2 cellular contexts compared by ENCODE assay signal in the genomic region with DNA sequence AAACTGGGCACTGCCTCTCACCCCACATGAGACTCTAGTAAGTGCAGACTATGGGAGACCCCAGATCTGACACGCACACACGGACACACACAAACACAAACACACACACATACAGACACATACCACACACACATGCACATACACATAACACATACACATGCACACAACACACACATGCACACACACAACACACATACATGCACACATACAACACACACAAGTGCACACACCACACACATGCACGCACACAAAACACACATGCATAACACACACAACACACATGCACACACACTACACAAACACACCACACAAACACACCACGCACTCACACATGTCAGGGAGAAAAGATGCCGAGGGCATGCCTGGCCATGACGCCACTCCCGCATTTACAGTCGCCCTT.
TF ChIP-seq lines count a peak whose summit lies in the region.

No MANE protein-coding gene starts in this region.

TF ChIP-seq in GM23338, 12 proteins besides CTCF, POLR2A, EP300 and RAD21 (continues in another document):
- TF ChIP-seq ZNF114 (CRISPR knock-in tag; IDR thresholded peaks at IDR 0.05), result no peak
- TF ChIP-seq POLR2AphosphoS5 (IDR thresholded peaks at IDR 0.05; ENCODE audit: low read depth), result no peak
- TF ChIP-seq NANOG (IDR thresholded peaks at IDR 0.05; ENCODE audit: borderline replicate concordance), result no peak
- TF ChIP-seq EZH2 (IDR thresholded peaks at IDR 0.05; ENCODE audit: low read depth, unreplicated experiment), result no peak
- no peak for TF ChIP-seq CREB1 (CRISPR knock-in tag; IDR thresholded peaks at IDR 0.05; ENCODE audit: low read depth)
- TF ChIP-seq, protein P1, sequence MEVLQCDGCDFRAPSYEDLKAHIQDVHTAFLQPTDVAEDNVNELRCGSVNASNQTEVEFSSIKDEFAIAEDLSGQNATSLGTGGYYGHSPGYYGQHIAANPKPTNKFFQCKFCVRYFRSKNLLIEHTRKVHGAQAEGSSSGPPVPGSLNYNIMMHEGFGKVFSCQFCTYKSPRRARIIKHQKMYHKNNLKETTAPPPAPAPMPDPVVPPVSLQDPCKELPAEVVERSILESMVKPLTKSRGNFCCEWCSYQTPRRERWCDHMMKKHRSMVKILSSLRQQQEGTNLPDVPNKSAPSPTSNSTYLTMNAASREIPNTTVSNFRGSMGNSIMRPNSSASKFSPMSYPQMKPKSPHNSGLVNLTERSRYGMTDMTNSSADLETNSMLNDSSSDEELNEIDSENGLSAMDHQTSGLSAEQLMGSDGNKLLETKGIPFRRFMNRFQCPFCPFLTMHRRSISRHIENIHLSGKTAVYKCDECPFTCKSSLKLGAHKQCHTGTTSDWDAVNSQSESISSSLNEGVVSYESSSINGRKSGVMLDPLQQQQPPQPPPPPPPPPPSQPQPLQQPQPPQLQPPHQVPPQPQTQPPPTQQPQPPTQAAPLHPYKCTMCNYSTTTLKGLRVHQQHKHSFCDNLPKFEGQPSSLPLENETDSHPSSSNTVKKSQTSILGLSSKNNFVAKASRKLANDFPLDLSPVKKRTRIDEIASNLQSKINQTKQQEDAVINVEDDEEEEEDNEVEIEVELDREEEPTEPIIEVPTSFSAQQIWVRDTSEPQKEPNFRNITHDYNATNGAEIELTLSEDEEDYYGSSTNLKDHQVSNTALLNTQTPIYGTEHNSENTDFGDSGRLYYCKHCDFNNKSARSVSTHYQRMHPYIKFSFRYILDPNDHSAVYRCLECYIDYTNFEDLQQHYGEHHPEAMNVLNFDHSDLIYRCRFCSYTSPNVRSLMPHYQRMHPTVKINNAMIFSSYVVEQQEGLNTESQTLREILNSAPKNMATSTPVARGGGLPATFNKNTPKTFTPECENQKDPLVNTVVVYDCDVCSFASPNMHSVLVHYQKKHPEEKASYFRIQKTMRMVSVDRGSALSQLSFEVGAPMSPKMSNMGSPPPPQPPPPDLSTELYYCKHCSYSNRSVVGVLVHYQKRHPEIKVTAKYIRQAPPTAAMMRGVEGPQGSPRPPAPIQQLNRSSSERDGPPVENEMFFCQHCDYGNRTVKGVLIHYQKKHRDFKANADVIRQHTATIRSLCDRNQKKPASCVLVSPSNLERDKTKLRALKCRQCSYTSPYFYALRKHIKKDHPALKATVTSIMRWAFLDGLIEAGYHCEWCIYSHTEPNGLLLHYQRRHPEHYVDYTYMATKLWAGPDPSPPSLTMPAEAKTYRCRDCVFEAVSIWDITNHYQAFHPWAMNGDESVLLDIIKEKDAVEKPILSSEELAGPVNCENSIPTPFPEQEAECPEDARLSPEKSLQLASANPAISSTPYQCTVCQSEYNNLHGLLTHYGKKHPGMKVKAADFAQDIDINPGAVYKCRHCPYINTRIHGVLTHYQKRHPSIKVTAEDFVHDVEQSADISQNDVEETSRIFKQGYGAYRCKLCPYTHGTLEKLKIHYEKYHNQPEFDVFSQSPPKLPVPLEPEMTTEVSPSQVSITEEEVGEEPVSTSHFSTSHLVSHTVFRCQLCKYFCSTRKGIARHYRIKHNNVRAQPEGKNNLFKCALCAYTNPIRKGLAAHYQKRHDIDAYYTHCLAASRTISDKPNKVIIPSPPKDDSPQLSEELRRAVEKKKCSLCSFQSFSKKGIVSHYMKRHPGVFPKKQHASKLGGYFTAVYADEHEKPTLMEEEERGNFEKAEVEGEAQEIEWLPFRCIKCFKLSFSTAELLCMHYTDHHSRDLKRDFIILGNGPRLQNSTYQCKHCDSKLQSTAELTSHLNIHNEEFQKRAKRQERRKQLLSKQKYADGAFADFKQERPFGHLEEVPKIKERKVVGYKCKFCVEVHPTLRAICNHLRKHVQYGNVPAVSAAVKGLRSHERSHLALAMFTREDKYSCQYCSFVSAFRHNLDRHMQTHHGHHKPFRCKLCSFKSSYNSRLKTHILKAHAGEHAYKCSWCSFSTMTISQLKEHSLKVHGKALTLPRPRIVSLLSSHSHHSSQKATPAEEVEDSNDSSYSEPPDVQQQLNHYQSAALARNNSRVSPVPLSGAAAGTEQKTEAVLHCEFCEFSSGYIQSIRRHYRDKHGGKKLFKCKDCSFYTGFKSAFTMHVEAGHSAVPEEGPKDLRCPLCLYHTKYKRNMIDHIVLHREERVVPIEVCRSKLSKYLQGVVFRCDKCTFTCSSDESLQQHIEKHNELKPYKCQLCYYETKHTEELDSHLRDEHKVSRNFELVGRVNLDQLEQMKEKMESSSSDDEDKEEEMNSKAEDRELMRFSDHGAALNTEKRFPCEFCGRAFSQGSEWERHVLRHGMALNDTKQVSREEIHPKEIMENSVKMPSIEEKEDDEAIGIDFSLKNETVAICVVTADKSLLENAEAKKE (CRISPR knock-in tag; IDR thresholded peaks at IDR 0.05), result no peak
- no peak for TF ChIP-seq STAT1 (IDR thresholded peaks at IDR 0.05; ENCODE audit: unreplicated experiment)
- TF ChIP-seq JUNB (IDR thresholded peaks at IDR 0.05; ENCODE audit: unreplicated experiment), result no peak
- no peak for TF ChIP-seq EZH2phosphoT487 (IDR thresholded peaks at IDR 0.05; ENCODE audit: unreplicated experiment)
- TF ChIP-seq, protein P2, sequence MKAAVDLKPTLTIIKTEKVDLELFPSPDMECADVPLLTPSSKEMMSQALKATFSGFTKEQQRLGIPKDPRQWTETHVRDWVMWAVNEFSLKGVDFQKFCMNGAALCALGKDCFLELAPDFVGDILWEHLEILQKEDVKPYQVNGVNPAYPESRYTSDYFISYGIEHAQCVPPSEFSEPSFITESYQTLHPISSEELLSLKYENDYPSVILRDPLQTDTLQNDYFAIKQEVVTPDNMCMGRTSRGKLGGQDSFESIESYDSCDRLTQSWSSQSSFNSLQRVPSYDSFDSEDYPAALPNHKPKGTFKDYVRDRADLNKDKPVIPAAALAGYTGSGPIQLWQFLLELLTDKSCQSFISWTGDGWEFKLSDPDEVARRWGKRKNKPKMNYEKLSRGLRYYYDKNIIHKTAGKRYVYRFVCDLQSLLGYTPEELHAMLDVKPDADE (IDR thresholded peaks at IDR 0.05), result no peak

TF ChIP-seq in H1, 55 proteins besides CTCF, POLR2A, EP300 and RAD21:
- TF ChIP-seq EGR1 (IDR thresholded peaks at IDR 0.05; ENCODE audit: borderline replicate concordance, low read depth, low read length) (no peak), SRF (IDR thresholded peaks at IDR 0.05; ENCODE audit: low read depth, low read length) (no peak), CBX5 (IDR thresholded peaks at IDR 0.05; ENCODE audit: low read depth, low read length) (no peak), EZH2 (IDR thresholded peaks at IDR 0.05; ENCODE audit: low read depth, low read length, severe bottlenecking) (no peak), HDAC6 (IDR thresholded peaks at IDR 0.05; ENCODE audit: low read depth, low read length) (no peak), TEAD4 (IDR thresholded peaks at IDR 0.05; ENCODE audit: low read depth, low read length) (no peak), YY1 (IDR thresholded peaks at IDR 0.05; ENCODE audit: low read depth, low read length) (no peak), RNF2 (IDR thresholded peaks at IDR 0.05; ENCODE audit: borderline replicate concordance, low read depth, low read length, missing control alignments, poor library complexity, severe bottlenecking) (no peak), SIRT6 (IDR thresholded peaks at IDR 0.05; ENCODE audit: low read length) (no peak), NANOG (IDR thresholded peaks at IDR 0.05; ENCODE audit: insufficient read depth, low read depth, low read length, poor library complexity, severe bottlenecking) (no peak), POLR2AphosphoS5 (IDR thresholded peaks at IDR 0.05; ENCODE audit: low read depth, low read length) (no peak)
- TF ChIP-seq, protein P3, sequence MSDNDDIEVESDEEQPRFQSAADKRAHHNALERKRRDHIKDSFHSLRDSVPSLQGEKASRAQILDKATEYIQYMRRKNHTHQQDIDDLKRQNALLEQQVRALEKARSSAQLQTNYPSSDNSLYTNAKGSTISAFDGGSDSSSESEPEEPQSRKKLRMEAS (IDR thresholded peaks at IDR 0.05), result no peak
- TF ChIP-seq, protein P4, sequence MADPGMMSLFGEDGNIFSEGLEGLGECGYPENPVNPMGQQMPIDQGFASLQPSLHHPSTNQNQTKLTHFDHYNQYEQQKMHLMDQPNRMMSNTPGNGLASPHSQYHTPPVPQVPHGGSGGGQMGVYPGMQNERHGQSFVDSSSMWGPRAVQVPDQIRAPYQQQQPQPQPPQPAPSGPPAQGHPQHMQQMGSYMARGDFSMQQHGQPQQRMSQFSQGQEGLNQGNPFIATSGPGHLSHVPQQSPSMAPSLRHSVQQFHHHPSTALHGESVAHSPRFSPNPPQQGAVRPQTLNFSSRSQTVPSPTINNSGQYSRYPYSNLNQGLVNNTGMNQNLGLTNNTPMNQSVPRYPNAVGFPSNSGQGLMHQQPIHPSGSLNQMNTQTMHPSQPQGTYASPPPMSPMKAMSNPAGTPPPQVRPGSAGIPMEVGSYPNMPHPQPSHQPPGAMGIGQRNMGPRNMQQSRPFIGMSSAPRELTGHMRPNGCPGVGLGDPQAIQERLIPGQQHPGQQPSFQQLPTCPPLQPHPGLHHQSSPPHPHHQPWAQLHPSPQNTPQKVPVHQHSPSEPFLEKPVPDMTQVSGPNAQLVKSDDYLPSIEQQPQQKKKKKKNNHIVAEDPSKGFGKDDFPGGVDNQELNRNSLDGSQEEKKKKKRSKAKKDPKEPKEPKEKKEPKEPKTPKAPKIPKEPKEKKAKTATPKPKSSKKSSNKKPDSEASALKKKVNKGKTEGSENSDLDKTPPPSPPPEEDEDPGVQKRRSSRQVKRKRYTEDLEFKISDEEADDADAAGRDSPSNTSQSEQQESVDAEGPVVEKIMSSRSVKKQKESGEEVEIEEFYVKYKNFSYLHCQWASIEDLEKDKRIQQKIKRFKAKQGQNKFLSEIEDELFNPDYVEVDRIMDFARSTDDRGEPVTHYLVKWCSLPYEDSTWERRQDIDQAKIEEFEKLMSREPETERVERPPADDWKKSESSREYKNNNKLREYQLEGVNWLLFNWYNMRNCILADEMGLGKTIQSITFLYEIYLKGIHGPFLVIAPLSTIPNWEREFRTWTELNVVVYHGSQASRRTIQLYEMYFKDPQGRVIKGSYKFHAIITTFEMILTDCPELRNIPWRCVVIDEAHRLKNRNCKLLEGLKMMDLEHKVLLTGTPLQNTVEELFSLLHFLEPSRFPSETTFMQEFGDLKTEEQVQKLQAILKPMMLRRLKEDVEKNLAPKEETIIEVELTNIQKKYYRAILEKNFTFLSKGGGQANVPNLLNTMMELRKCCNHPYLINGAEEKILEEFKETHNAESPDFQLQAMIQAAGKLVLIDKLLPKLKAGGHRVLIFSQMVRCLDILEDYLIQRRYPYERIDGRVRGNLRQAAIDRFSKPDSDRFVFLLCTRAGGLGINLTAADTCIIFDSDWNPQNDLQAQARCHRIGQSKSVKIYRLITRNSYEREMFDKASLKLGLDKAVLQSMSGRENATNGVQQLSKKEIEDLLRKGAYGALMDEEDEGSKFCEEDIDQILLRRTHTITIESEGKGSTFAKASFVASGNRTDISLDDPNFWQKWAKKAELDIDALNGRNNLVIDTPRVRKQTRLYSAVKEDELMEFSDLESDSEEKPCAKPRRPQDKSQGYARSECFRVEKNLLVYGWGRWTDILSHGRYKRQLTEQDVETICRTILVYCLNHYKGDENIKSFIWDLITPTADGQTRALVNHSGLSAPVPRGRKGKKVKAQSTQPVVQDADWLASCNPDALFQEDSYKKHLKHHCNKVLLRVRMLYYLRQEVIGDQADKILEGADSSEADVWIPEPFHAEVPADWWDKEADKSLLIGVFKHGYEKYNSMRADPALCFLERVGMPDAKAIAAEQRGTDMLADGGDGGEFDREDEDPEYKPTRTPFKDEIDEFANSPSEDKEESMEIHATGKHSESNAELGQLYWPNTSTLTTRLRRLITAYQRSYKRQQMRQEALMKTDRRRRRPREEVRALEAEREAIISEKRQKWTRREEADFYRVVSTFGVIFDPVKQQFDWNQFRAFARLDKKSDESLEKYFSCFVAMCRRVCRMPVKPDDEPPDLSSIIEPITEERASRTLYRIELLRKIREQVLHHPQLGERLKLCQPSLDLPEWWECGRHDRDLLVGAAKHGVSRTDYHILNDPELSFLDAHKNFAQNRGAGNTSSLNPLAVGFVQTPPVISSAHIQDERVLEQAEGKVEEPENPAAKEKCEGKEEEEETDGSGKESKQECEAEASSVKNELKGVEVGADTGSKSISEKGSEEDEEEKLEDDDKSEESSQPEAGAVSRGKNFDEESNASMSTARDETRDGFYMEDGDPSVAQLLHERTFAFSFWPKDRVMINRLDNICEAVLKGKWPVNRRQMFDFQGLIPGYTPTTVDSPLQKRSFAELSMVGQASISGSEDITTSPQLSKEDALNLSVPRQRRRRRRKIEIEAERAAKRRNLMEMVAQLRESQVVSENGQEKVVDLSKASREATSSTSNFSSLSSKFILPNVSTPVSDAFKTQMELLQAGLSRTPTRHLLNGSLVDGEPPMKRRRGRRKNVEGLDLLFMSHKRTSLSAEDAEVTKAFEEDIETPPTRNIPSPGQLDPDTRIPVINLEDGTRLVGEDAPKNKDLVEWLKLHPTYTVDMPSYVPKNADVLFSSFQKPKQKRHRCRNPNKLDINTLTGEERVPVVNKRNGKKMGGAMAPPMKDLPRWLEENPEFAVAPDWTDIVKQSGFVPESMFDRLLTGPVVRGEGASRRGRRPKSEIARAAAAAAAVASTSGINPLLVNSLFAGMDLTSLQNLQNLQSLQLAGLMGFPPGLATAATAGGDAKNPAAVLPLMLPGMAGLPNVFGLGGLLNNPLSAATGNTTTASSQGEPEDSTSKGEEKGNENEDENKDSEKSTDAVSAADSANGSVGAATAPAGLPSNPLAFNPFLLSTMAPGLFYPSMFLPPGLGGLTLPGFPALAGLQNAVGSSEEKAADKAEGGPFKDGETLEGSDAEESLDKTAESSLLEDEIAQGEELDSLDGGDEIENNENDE (IDR thresholded peaks at IDR 0.05; ENCODE audit: insufficient replicate concordance, low read length), result no peak
